In the genomic region with DNA sequence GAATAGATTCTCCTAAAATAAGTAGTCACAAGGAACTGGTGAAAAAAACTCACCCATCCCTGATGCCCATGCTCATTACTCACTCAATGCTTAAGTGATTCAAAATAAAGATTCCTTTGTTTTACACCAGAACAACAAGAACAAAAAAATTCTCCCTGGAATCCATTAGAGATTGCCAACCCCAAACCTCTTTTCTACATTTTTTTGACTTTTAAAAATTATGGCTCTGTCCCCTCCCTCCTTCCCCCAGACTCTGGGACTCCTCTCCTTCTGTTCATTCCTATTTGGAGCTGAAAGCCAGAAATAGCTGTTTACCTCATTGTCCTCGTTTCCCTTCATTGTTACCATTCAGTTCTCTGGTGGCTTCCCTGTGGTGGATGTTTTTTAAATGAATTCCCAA, we compare ENCODE assay signal across 18 cellular contexts.
A peak's percentile ranks its signal among the peaks of the same experiment; 100 is the strongest.
DNase-seq lines count a peak whose midpoint lies in the region; ATAC-seq and TF ChIP-seq lines count a peak whose summit lies in the region.
"Had no signal": no experiment of that assay in that cellular context is flagged by ENCODE, and none has a peak within 500 bp of the region (broad histone marks: within the 10 kb centered on the region; RNA-seq: fewer than 3 reads in every experiment).

No MANE protein-coding gene starts in this region.

- peaks cover 8% of the 10 kb centered on the region for H3K27me3 Mint-ChIP-seq in progenitor cell of endocrine pancreas

- no peaks in the 10 kb centered on the region for H3K9me3 Mint-ChIP-seq in progenitor cell of endocrine pancreas (ENCODE audit: low read depth)
- H3K9me3 Mint-ChIP-seq: endodermal cell; naive thymus-derived CD4-positive, alpha-beta T cell had no signal

- no peaks in the 10 kb centered on the region for H3K9me3 ChIP-seq in MG63

- no peak overlapping the region for H3K4me3 ChIP-seq in MG63

- H3K27ac Mint-ChIP-seq in progenitor cell of endocrine pancreas, result no peak overlapping the region
- H3K27ac Mint-ChIP-seq: B cell; endodermal cell; naive thymus-derived CD4-positive, alpha-beta T cell had no signal

- H3K4me3 Mint-ChIP-seq in progenitor cell of endocrine pancreas (ENCODE audit: low read depth), result no peak overlapping the region
- H3K4me3 Mint-ChIP-seq: B cell; endodermal cell; naive thymus-derived CD4-positive, alpha-beta T cell had no signal

- no peak for TF ChIP-seq CTCF in foreskin keratinocyte (conservative IDR thresholded peaks at IDR 0.05)
- TF ChIP-seq CTCF in progenitor cell of endocrine pancreas (IDR thresholded peaks at IDR 0.05; ENCODE audit: unreplicated experiment), result no peak

- in situ Hi-C loops in G401 (cut with HindIII; ENCODE audit: low sequenced_read_pairs) (no loop called here), SK-MEL-5 (cut with HindIII; ENCODE audit: low pct_unique_long_range_greater_than_20kb, low sequenced_read_pairs) (no loop called here)

- peaks cover 7% of the 10 kb centered on the region for H3K4me1 ChIP-seq in foreskin keratinocyte

- no peaks in the 10 kb centered on the region for H3K4me1 Mint-ChIP-seq in progenitor cell of endocrine pancreas (ENCODE audit: low read depth)
- H3K4me1 Mint-ChIP-seq: B cell; endodermal cell; naive thymus-derived CD4-positive, alpha-beta T cell had no signal

- peak; percentile 47 for ATAC-seq in foreskin keratinocyte
- ATAC-seq in HG02938 (IDR thresholded peaks at IDR 0.05; ENCODE audit: unreplicated experiment), result no peak
- no peak for ATAC-seq in left lobe of liver
- ATAC-seq: naive thymus-derived CD4-positive, alpha-beta T cell had no signal

- H3K36me3 Mint-ChIP-seq in progenitor cell of endocrine pancreas (ENCODE audit: insufficient read depth), result no peaks in the 10 kb centered on the region
- H3K36me3 Mint-ChIP-seq: naive thymus-derived CD4-positive, alpha-beta T cell had no signal

- H3K27me3 ChIP-seq in foreskin keratinocyte, result no peaks in the 10 kb centered on the region
- no peaks in the 10 kb centered on the region for H3K27me3 ChIP-seq in MG63

- DNase-seq in G401 (ENCODE audit: low spot score), result peak; percentile 83
- DNase-seq in SK-MEL-5 (ENCODE audit: low read depth, low spot score), result peak; percentile 73
- peak in 1 of 2 donors; percentile 36 for DNase-seq in foreskin keratinocyte
- DNase-seq in pulmonary artery endothelial cell (ENCODE audit: low read depth, low spot score), result peak; percentile 19
- no peak for DNase-seq in progenitor cell of endocrine pancreas (ENCODE audit: low spot score, unreplicated experiment)
- DNase-seq in left lobe of liver (ENCODE audit: low spot score), result no peak
- DNase-seq in MG63, result no peak
- DNase-seq: activated CD4-positive, CD25-positive, alpha-beta regulatory T cell; activated CD8-positive, alpha-beta memory T cell treated with anti-CD3 and anti-CD28 coated beads for 24 hours; central memory CD4-positive, alpha-beta T cell; endodermal cell; naive thymus-derived CD4-positive, alpha-beta T cell; NCI-H1105; T-helper 2 cell had no signal

- peaks cover 7% of the 10 kb centered on the region; the same call in 1 of the 2 replicates for H3K36me3 ChIP-seq in MG63

- no peak overlapping the region for H3K27ac ChIP-seq in foreskin keratinocyte
- H3K27ac ChIP-seq: KMS-11, parathyroid adenoma had no signal

Comparison
In these comparisons a context has a peak if more than half of its experiments do, and no peak if none do; other contexts are left out.
1. DNase-seq: peak in G401 (single experiment), SK-MEL-5 (single experiment) and pulmonary artery endothelial cell (single experiment); none in progenitor cell of endocrine pancreas (single experiment), left lobe of liver (single experiment) and MG63 (single experiment).